ENCODE assay signal across 13 cellular contexts in the genomic region with DNA sequence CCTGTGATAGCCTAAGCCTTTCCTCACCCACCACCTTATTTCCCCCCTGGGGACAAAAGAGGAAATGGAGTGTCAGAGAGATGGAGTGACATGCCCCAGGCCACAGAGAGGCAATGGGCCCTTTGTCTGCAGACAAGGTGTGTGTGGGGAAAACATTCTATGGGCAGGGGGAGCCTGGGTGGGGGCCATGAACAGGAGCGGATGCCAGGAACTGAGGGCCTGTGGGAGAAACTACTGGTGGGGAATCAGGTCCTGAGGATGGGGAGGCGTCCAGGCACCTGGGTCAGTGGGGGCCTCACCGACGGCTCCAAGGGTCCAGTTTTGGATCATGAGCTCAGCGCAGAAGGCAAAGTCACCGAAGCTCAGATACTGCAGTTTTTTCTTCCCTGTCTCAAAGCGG. TPM values are rescaled to one million over a fixed set of nuclear protein-coding genes. Genes with fewer than 3 reads are reported as not detected.
DNase-seq lines count a peak whose midpoint lies in the region; ATAC-seq and TF ChIP-seq lines count a peak whose summit lies in the region.
"Had no signal": no experiment of that assay in that cellular context is flagged by ENCODE, and none has a peak within 500 bp of the region (broad histone marks: within the 10 kb centered on the region; RNA-seq: fewer than 3 reads in every experiment).

No MANE protein-coding gene starts in this region.

- CTCF ChIA-PET in CD4-positive, alpha-beta T cell (lab: Charles Lee), result interaction anchor here (0.7 to 3.5 kb wide), 31 partner anchors 7 to 497 kb away, joined by 3 to 37 read pairs (median 5); partner anchors contain the start of genes BANF1, C11orf68, CFL1 and DRAP1
- CTCF ChIA-PET in GM10248 (lab: Yijun Ruan, JAX) (interaction anchor here (0.9 to 19.3 kb wide), 48 partner anchors 3 to 590 kb away, joined by 3 to 535 read pairs (median 6); partner anchors contain the start of genes BANF1, CATSPER1, CCDC85B and CFL1), PC-3 (lab: Charles Lee) (interaction anchor here (0.5 to 2.0 kb wide), 9 partner anchors 16 to 384 kb away, joined by 3 to 14 read pairs (median 5); partner anchors contain the start of gene MUS81)

- H3K4me2 ChIP-seq in Loucy (ENCODE audit: low read depth, low read length, poor library complexity, severe bottlenecking) (peak overlapping the region; percentile 92), neuronal stem cell (ENCODE audit: insufficient read depth, low read length, poor library complexity, severe bottlenecking) (no peak overlapping the region), PC-3 (ENCODE audit: low read length) (no peak overlapping the region)

- POLR2A ChIA-PET in CD4-positive, alpha-beta T cell (lab: Charles Lee), result interaction anchor here (0.6 to 3.0 kb wide), 15 partner anchors 9 to 388 kb away, joined by 3 to 56 read pairs (median 5); partner anchors contain the start of genes BANF1, CFL1, EIF1AD and FOSL1
- POLR2A ChIA-PET in GM10248 (lab: Yijun Ruan, JAX), result interaction anchor here (0.6 to 1.1 kb wide), 3 partner anchors 8 to 116 kb away, joined by 3 to 5 read pairs (median 3); no protein-coding TSS in a partner anchor
- POLR2A ChIA-PET in PC-3 (lab: Charles Lee; ENCODE audit: unreplicated experiment), result interaction anchor here (0.6 kb wide), 1 partner anchor 27 kb away, joined by 4 read pairs; no protein-coding TSS in a partner anchor

- H2BK12ac ChIP-seq in neuronal stem cell (ENCODE audit: low read length), result no peak overlapping the region

- peaks cover 3% of the 10 kb centered on the region for H3K79me1 ChIP-seq in neuronal stem cell (ENCODE audit: low read depth, low read length)

- no peak for DNase-seq in CD4-positive, alpha-beta T cell
- DNase-seq in effector memory CD8-positive, alpha-beta T cell, result no peak
- DNase-seq in sigmoid colon, result no peak
- DNase-seq in neuronal stem cell (ENCODE audit: low spot score), result no peak
- DNase-seq in GM10248 (ENCODE audit: extremely low spot score), result no peak
- no peak for DNase-seq in PC-3

- H2BK5ac ChIP-seq in neuronal stem cell (ENCODE audit: low read length), result no peak overlapping the region

- peak overlapping the region; percentile 57 for H3K4me3 ChIP-seq in Loucy (ENCODE audit: low read length, poor library complexity, severe bottlenecking)
- no peak overlapping the region for H3K4me3 ChIP-seq in sigmoid colon
- H3K4me3 ChIP-seq in neuronal stem cell (ENCODE audit: low read length in 2 of 2), result no peak overlapping the region
- no peak overlapping the region for H3K4me3 ChIP-seq in PC-3 (ENCODE audit: low read length)
- H3K4me3 ChIP-seq: gastrocnemius medialis, SK-N-MC had no signal

- H2BK15ac ChIP-seq in neuronal stem cell (ENCODE audit: low read length), result no peak overlapping the region

- H3F3A ChIP-seq in Loucy (ENCODE audit: low read depth) (no peaks in the 10 kb centered on the region), PC-3 (ENCODE audit: low read length, unreplicated experiment) (peaks cover 7% of the 10 kb centered on the region)

- H2BK120ac ChIP-seq in neuronal stem cell (ENCODE audit: low read depth, low read length), result no peak overlapping the region

- no peak overlapping the region for H3K4ac ChIP-seq in neuronal stem cell (ENCODE audit: low read length)

- H3K27ac Mint-ChIP-seq in CD4-positive, alpha-beta T cell, result peak overlapping the region; percentile 75
- peak overlapping the region; percentile 76 to 87 for H3K27ac Mint-ChIP-seq in effector memory CD8-positive, alpha-beta T cell

- H4K91ac ChIP-seq in neuronal stem cell (ENCODE audit: low read depth, low read length, poor library complexity), result no peak overlapping the region

- no peak overlapping the region for H3K23ac ChIP-seq in neuronal stem cell (ENCODE audit: low read depth, low read length, poor library complexity)

- TF ChIP-seq CTCF in CD4-positive, alpha-beta T cell (IDR thresholded peaks at IDR 0.05), result no peak
- TF ChIP-seq CTCF in Loucy (conservative IDR thresholded peaks at IDR 0.05; ENCODE audit: low read length), result no peak
- TF ChIP-seq CTCF in sigmoid colon (IDR thresholded peaks at IDR 0.05), result no peak
- no peak for TF ChIP-seq CTCF in GM10248 (IDR thresholded peaks at IDR 0.05; ENCODE audit: control extremely low read depth, extremely low read depth, low read depth, missing control alignments)
- no peak for TF ChIP-seq CTCF in PC-3 (conservative IDR thresholded peaks at IDR 0.05; ENCODE audit: low read depth, low read length)

- no peaks in the 10 kb centered on the region for H3K9me2 ChIP-seq in Loucy (replicated peaks; ENCODE audit: low read depth, low read length)
- no peaks in the 10 kb centered on the region for H3K9me2 ChIP-seq in PC-3 (replicated peaks; ENCODE audit: low read length)

- peaks cover 41% of the 10 kb centered on the region for H3K79me2 ChIP-seq in Loucy (ENCODE audit: insufficient read depth, low read length)
- H3K79me2 ChIP-seq in PC-3 (ENCODE audit: low read length), result peaks cover 36% of the 10 kb centered on the region

- TF ChIP-seq POLR2A in sigmoid colon (IDR thresholded peaks at IDR 0.05), result no peak

- H3K36me3 Mint-ChIP-seq in CD4-positive, alpha-beta T cell (ENCODE audit: low read depth), result peaks cover 52% of the 10 kb centered on the region
- H3K36me3 Mint-ChIP-seq in effector memory CD8-positive, alpha-beta T cell (ENCODE audit: insufficient read depth), result peaks cover 41% of the 10 kb centered on the region

- no TSS peak for BruUV-seq in PC-3 (replicated peaks; lab: Mats Ljungman, UMichigan)

- H3K36me3 ChIP-seq in Loucy (ENCODE audit: insufficient read depth, low read length) (peaks cover 11% of the 10 kb centered on the region; the same call in 1 of the 2 replicates), sigmoid colon (peaks cover 4 to 45% (median 15%) of the 10 kb centered on the region in 4 donors), neuronal stem cell (replicated peaks in 1 of 2; ENCODE audit: control insufficient read depth in 2 of 2, insufficient read depth in 2 of 2, low read length in 2 of 2) (peaks cover 33 to 53% of the 10 kb centered on the region in 2 donors), PC-3 (ENCODE audit: low read depth, low read length) (peaks cover 37% of the 10 kb centered on the region)

- intact Hi-C loops in CD4-positive, alpha-beta T cell (cut with DNase I, micrococcal nuclease), result loop anchor here in 1 of 2 experiments (10.0 kb wide), 1 partner anchor 170 kb away; the partner anchor contains the start of gene KAT5
- intact Hi-C loops in sigmoid colon (cut with DNase I), result loop anchor here (5.0 kb wide), 1 partner anchor 117 kb away; the partner anchor contains the start of genes BANF1 and EIF1AD
- intact Hi-C loops in PC-3 (cut with micrococcal nuclease), result no loop called here

- no peak overlapping the region for H4K8ac ChIP-seq in neuronal stem cell (ENCODE audit: low read depth, low read length)

- no peaks in the 10 kb centered on the region for H3K9me3 Mint-ChIP-seq in CD4-positive, alpha-beta T cell
- no peaks in the 10 kb centered on the region for H3K9me3 Mint-ChIP-seq in effector memory CD8-positive, alpha-beta T cell
- H3K9me3 Mint-ChIP-seq: mesothelial cell of epicardium had no signal

- H3K9me3 ChIP-seq in CD4-positive, alpha-beta T cell (ENCODE audit: control insufficient read depth, low read length), result no peaks in the 10 kb centered on the region
- H3K9me3 ChIP-seq in Loucy (ENCODE audit: insufficient read depth, low read depth, low read length), result no peaks in the 10 kb centered on the region
- no peaks in the 10 kb centered on the region for H3K9me3 ChIP-seq in sigmoid colon
- H3K9me3 ChIP-seq in neuronal stem cell (replicated peaks in 1 of 2; ENCODE audit: control insufficient read depth in 2 of 2, insufficient read depth in 1 of 2, low read depth in 1 of 2, low read length in 2 of 2), result no peaks in the 10 kb centered on the region
- no peaks in the 10 kb centered on the region for H3K9me3 ChIP-seq in PC-3 (ENCODE audit: low read length)
- H3K9me3 ChIP-seq: gastrocnemius medialis had no signal

- no peak overlapping the region for H3K4me3 Mint-ChIP-seq in CD4-positive, alpha-beta T cell
- H3K4me3 Mint-ChIP-seq in effector memory CD8-positive, alpha-beta T cell, result no peak overlapping the region
- H3K4me3 Mint-ChIP-seq: mesothelial cell of epicardium had no signal

- H3K9ac ChIP-seq in Loucy (ENCODE audit: low read depth, low read length, poor library complexity, severe bottlenecking), result peak overlapping the region; percentile 53
- no peak overlapping the region for H3K9ac ChIP-seq in neuronal stem cell (ENCODE audit: low read depth, low read length, poor library complexity)
- H3K9ac ChIP-seq in PC-3 (ENCODE audit: low read length), result no peak overlapping the region

- peaks cover 51% of the 10 kb centered on the region for H3K4me1 Mint-ChIP-seq in CD4-positive, alpha-beta T cell (ENCODE audit: low read depth)
- H3K4me1 Mint-ChIP-seq in effector memory CD8-positive, alpha-beta T cell (ENCODE audit: low read depth in 2 of 2), result peaks cover 64 to 66% of the 10 kb centered on the region in 2 donors

- no peaks in the 10 kb centered on the region for H3K27me3 ChIP-seq in CD4-positive, alpha-beta T cell (ENCODE audit: control insufficient read depth, insufficient read depth, low read length)
- H3K27me3 ChIP-seq in Loucy (ENCODE audit: insufficient read depth, low read length, poor library complexity, severe bottlenecking) (no peaks in the 10 kb centered on the region), sigmoid colon (no peaks in the 10 kb centered on the region), neuronal stem cell (ENCODE audit: control insufficient read depth in 3 of 3, insufficient read depth in 3 of 3, low read depth in 1 of 3, low read length in 3 of 3) (peaks cover 0 to 13% (median 0%) of the 10 kb centered on the region in 3 experiments), PC-3 (ENCODE audit: low read length) (no peaks in the 10 kb centered on the region)
- H3K27me3 ChIP-seq: dorsolateral prefrontal cortex, gastrocnemius medialis had no signal

- TF ChIP-seq EP300 in sigmoid colon (IDR thresholded peaks at IDR 0.05), result no peak

- H3K4me1 ChIP-seq in Loucy (ENCODE audit: insufficient read depth, low read length, poor library complexity, severe bottlenecking), result peaks cover 60% of the 10 kb centered on the region
- peaks cover 0 to 43% (median 39%) of the 10 kb centered on the region in 4 donors for H3K4me1 ChIP-seq in sigmoid colon
- H3K4me1 ChIP-seq in neuronal stem cell (ENCODE audit: control insufficient read depth in 2 of 2, insufficient read depth in 1 of 2, low read depth in 1 of 2, low read length in 2 of 2), result peaks cover 13 to 17% of the 10 kb centered on the region in 2 donors
- peaks cover 30% of the 10 kb centered on the region for H3K4me1 ChIP-seq in PC-3 (ENCODE audit: insufficient read depth, low read length)

- no peak for ATAC-seq in CD4-positive, alpha-beta T cell (ENCODE audit: poor library complexity)
- no peak for ATAC-seq in effector memory CD8-positive, alpha-beta T cell (replicated peaks)
- no peak for ATAC-seq in PC-3

- H3K18ac ChIP-seq in neuronal stem cell (ENCODE audit: low read length), result no peak overlapping the region

- H3K27me3 Mint-ChIP-seq in CD4-positive, alpha-beta T cell, result no peaks in the 10 kb centered on the region
- H3K27me3 Mint-ChIP-seq in effector memory CD8-positive, alpha-beta T cell, result no peaks in the 10 kb centered on the region

- 94 to 97% methylated on average over 7 of the region's 7 CpGs for WGBS in sigmoid colon, 2 donors
- WGBS in neuronal stem cell (ENCODE audit: extremely low coverage in 2 of 2, insufficient read length in 2 of 2, insufficient replicate concordance in 1 of 2), 2 donors, result no CpG with 5 or more reads among the region's 7 CpGs

- H3K14ac ChIP-seq in neuronal stem cell (ENCODE audit: low read length), result no peak overlapping the region

- H2AK5ac ChIP-seq in neuronal stem cell (ENCODE audit: low read depth, low read length), result no peak overlapping the region

- H4K20me1 ChIP-seq in Loucy (ENCODE audit: insufficient read depth, low read length, poor library complexity, severe bottlenecking), result peaks cover 6% of the 10 kb centered on the region
- no peaks in the 10 kb centered on the region for H4K20me1 ChIP-seq in PC-3 (ENCODE audit: low read length)

- H3K27ac ChIP-seq in CD4-positive, alpha-beta T cell (ENCODE audit: low read depth, low read length), result no peak overlapping the region
- H3K27ac ChIP-seq in sigmoid colon, result peak overlapping the region in 3 of 4 donors; percentile 20 to 63 (median 52)
- no peak overlapping the region for H3K27ac ChIP-seq in neuronal stem cell (replicated peaks; ENCODE audit: low read length)
- H3K27ac ChIP-seq in PC-3 (ENCODE audit: low read length), result no peak overlapping the region
- H3K27ac ChIP-seq: gastrocnemius medialis, SK-N-MC had no signal

- H2AFZ ChIP-seq in Loucy (ENCODE audit: low read length) (no peak overlapping the region), neuronal stem cell (ENCODE audit: low read length) (no peak overlapping the region), PC-3 (ENCODE audit: low read length) (no peak overlapping the region)

RNA-seq across cellular contexts. Expression of gene FIBP, which starts 3.0 kb away (rescaled TPM):
- total RNA-seq in CD4-positive, alpha-beta T cell, result 10 to 100 TPM; 19.1 to 19.9 TPM
- 10 to 100 TPM; 37.5 to 60.7 (median 48.6) TPM for total RNA-seq in sigmoid colon
- 10 to 100 TPM; 54.4 to 66.1 (median 58.3) TPM for polyA plus RNA-seq in sigmoid colon
- 53.9 TPM for polyA plus RNA-seq in neuronal stem cell (2013, experiment 1 of 2)
- 51.6 TPM for polyA plus RNA-seq in neuronal stem cell (2013, experiment 2 of 2)
- total RNA-seq in PC-3 (2014; rRNA removed), result 221 TPM in 2 replicates

RNA-seq across cellular contexts. Expression of gene CCDC85B, which starts 5.2 kb away (rescaled TPM):
- total RNA-seq in CD4-positive, alpha-beta T cell, result 10 to 100 TPM; 23.1 to 25.8 TPM
- total RNA-seq in sigmoid colon (10 to 100 TPM; 57.1 to 73.6 (median 67.6) TPM), PC-3 (2014; rRNA removed) (207 and 280 TPM in 2 replicates)
- 10 to 100 TPM in 2 of 3 donors, 1 to 10 TPM in 1; 4.2 to 31.6 (median 13.2) TPM for polyA plus RNA-seq in sigmoid colon
- polyA plus RNA-seq in neuronal stem cell (2013, experiment 1 of 2), result 10.5 TPM
- 9.7 TPM for polyA plus RNA-seq in neuronal stem cell (2013, experiment 2 of 2)

RNA-seq across cellular contexts. Expression of gene CTSW, which starts 5.6 kb away (rescaled TPM):
- total RNA-seq in CD4-positive, alpha-beta T cell, result 10 to 100 TPM; 20.6 to 21.6 TPM
- total RNA-seq in sigmoid colon (under 1 TPM in 1 of 4 donors, not detected in 3; 0.82 TPM), PC-3 (2014; rRNA removed) (0.11 TPM in 1 of 2 replicates, not detected in the other)
- polyA plus RNA-seq in sigmoid colon, result 1 to 10 TPM in 2 of 3 donors, not detected in 1; 2.3 to 3.1 TPM
- polyA plus RNA-seq in neuronal stem cell (2013, experiment 1 of 2), result not detected
- polyA plus RNA-seq in neuronal stem cell (2013, experiment 2 of 2), result not detected
- total RNA-seq: MCF 10A, mesothelial cell of epicardium, temporal lobe had no signal

RNA-seq across cellular contexts. Expression of gene EFEMP2, which starts 12.6 kb away (rescaled TPM):
- 1 to 10 TPM; 5.2 to 5.9 TPM for total RNA-seq in CD4-positive, alpha-beta T cell
- total RNA-seq in sigmoid colon (100 to 1,000 TPM in 2 of 4 donors, 10 to 100 TPM in 2; 71.7 to 120 (median 97.3) TPM), PC-3 (2014; rRNA removed) (2.6 and 4.5 TPM in 2 replicates)
- 10 to 100 TPM in 2 of 3 donors, 1 to 10 TPM in 1; 8.6 to 24.0 (median 19.4) TPM for polyA plus RNA-seq in sigmoid colon
- polyA plus RNA-seq in neuronal stem cell (2013, experiment 1 of 2), result 44.5 TPM
- polyA plus RNA-seq in neuronal stem cell (2013, experiment 2 of 2), result 44.0 TPM

RNA-seq across cellular contexts. Expression of gene FOSL1, which starts 15.0 kb away (rescaled TPM):
- total RNA-seq in CD4-positive, alpha-beta T cell, result 1 to 10 TPM; 1.8 to 2.2 TPM
- total RNA-seq in sigmoid colon (10 to 100 TPM in 1 of 4 donors, 1 to 10 TPM in 1, under 1 TPM in 1, not detected in 1; 0.36 to 12.4 (median 2.8) TPM), PC-3 (2014; rRNA removed) (656 and 851 TPM in 2 replicates)
- polyA plus RNA-seq in sigmoid colon, result 1 to 10 TPM; 1.6 to 3.6 (median 2.9) TPM
- 2.0 TPM for polyA plus RNA-seq in neuronal stem cell (2013, experiment 1 of 2)
- polyA plus RNA-seq in neuronal stem cell (2013, experiment 2 of 2), result 1.7 TPM
- total RNA-seq: temporal lobe had no signal

Comparison
In these comparisons a context has a peak if more than half of its experiments do, and no peak if none do; other contexts are left out.
1. H3K27ac ChIP-seq: peak in sigmoid colon (3 of 4); none in CD4-positive, alpha-beta T cell (single experiment), neuronal stem cell (single experiment) and PC-3 (single experiment).
2. RNA of gene CTSW, which starts 5.6 kb away (total RNA-seq): 20.6 to 21.6 TPM in CD4-positive, alpha-beta T cell; 0.82 TPM in sigmoid colon and 0.11 TPM in PC-3; every median in the first group is over 10 times any median in the second.